22 cellular contexts compared by ENCODE assay signal in genomic region chr1:180594723-180595122, GRCh38. TPM values are rescaled to one million over a fixed set of nuclear protein-coding genes. Genes with fewer than 3 reads are reported as not detected.
DNase-seq lines count a peak whose midpoint lies in the region; ATAC-seq, FAIRE-seq and TF ChIP-seq lines count a peak whose summit lies in the region.
"Had no signal": no experiment of that assay in that cellular context is flagged by ENCODE, and none has a peak within 500 bp of the region (broad histone marks: within the 10 kb centered on the region; RNA-seq: fewer than 3 reads in every experiment).

No MANE protein-coding gene starts in this region.

- CTCF ChIA-PET in naive thymus-derived CD4-positive, alpha-beta T cell (lab: Charles Lee), result no interaction called here

- no peaks in the 10 kb centered on the region for H3K27me3 ChIP-seq in BE2C
- H3K27me3 ChIP-seq in naive thymus-derived CD4-positive, alpha-beta T cell (ENCODE audit: control insufficient read depth in 2 of 2, insufficient read depth in 2 of 2, low read length in 2 of 2), result no peaks in the 10 kb centered on the region
- H3K27me3 ChIP-seq: BLaER1, cardiac muscle cell, SJSA1, thyroid gland had no signal

- H3K4me3 ChIP-seq in BE2C (ENCODE audit: low read depth, low read length), result peak overlapping the region; percentile 10; the same call in 1 of the 2 replicates
- H3K4me3 ChIP-seq in naive thymus-derived CD4-positive, alpha-beta T cell (ENCODE audit: low read length), result no peak overlapping the region
- H3K4me3 ChIP-seq: BLaER1, cardiac muscle cell, lung, SJSA1, thyroid gland had no signal

- H3K27ac ChIP-seq in naive thymus-derived CD4-positive, alpha-beta T cell (ENCODE audit: low read depth, low read length), result no peak overlapping the region
- H3K27ac ChIP-seq: BLaER1, cardiac muscle cell, SJSA1, thyroid gland had no signal

- H3K36me3 ChIP-seq in BE2C, result no peaks in the 10 kb centered on the region
- no peaks in the 10 kb centered on the region for H3K36me3 ChIP-seq in naive thymus-derived CD4-positive, alpha-beta T cell (ENCODE audit: control insufficient read depth in 2 of 3, insufficient read depth in 3 of 3, low read length in 3 of 3)
- H3K36me3 ChIP-seq: BLaER1, cardiac muscle cell, SJSA1, thyroid gland had no signal

- no peak for ATAC-seq in naive thymus-derived CD4-positive, alpha-beta T cell
- ATAC-seq: sciatic nerve had no signal

- peaks cover 9 to 29% (median 13%) of the 10 kb centered on the region in 5 donors for H3K27me3 Mint-ChIP-seq in naive thymus-derived CD4-positive, alpha-beta T cell

- peaks cover 0 to 4% (median 0%) of the 10 kb centered on the region in 11 donors for H3K9me3 Mint-ChIP-seq in naive thymus-derived CD4-positive, alpha-beta T cell
- H3K9me3 Mint-ChIP-seq: nephron had no signal

- POLR2A ChIA-PET in naive thymus-derived CD4-positive, alpha-beta T cell (lab: Charles Lee), result no interaction called here

- TF ChIP-seq CTCF in BE2C (IDR thresholded peaks at IDR 0.05; ENCODE audit: low read depth, low read length), result no peak

- peak; percentile 97 for FAIRE-seq in islet of Langerhans (lab: Jason Lieb, UNC)
- FAIRE-seq: H1 had no signal

- peaks cover 36% of the 10 kb centered on the region for H3K4me1 ChIP-seq in BE2C
- H3K4me1 ChIP-seq in naive thymus-derived CD4-positive, alpha-beta T cell (ENCODE audit: control insufficient read depth in 2 of 2, insufficient read depth in 2 of 2, low read length in 2 of 2), result no peaks in the 10 kb centered on the region
- H3K4me1 ChIP-seq: BLaER1, SJSA1 had no signal

- no peaks in the 10 kb centered on the region for H3K9me3 ChIP-seq in BE2C
- H3K9me3 ChIP-seq in naive thymus-derived CD4-positive, alpha-beta T cell (ENCODE audit: control insufficient read depth in 2 of 3, low read length in 3 of 3), result no peaks in the 10 kb centered on the region
- H3K9me3 ChIP-seq: BLaER1, SJSA1, thyroid gland had no signal

- H3K4me3 Mint-ChIP-seq in naive thymus-derived CD4-positive, alpha-beta T cell, result no peak overlapping the region
- H3K4me3 Mint-ChIP-seq: activated naive CD8-positive, alpha-beta T cell; nephron had no signal

- peak; percentile 60 for DNase-seq in BE2C
- DNase-seq in HPDE6-E6E7 (ENCODE audit: extremely low spot score), result peak; percentile 45
- DNase-seq in NCI-H2196 treated with DMSO at 0.1 percent for 48 hours (lab: John Stamatoyannopoulos, UW; ENCODE audit: unreplicated experiment), result peak; percentile 11
- DNase-seq in naive thymus-derived CD4-positive, alpha-beta T cell, result no peak
- DNase-seq in pons (ENCODE audit: low spot score), result no peak
- DNase-seq in MV-4-11 (lab: John Stamatoyannopoulos, UW), result no peak
- DNase-seq in NOMO-1 (lab: John Stamatoyannopoulos, UW; ENCODE audit: unreplicated experiment in 2 of 2), result no peak
- DNase-seq: activated CD4-positive, alpha-beta T cell treated with anti-CD3 and anti-CD28 coated beads, Interleukin-2, amount 50 U/mL, for 1 hour; activated T-cell treated with anti-CD3 and anti-CD28 coated beads, Interleukin-2, amount 50 U/mL, for 1 hour; effector memory CD4-positive, alpha-beta T cell; EL; stimulated activated CD4-positive, alpha-beta T cell treated with anti-CD3 and anti-CD28 coated beads, Interleukin-2, amount 100 ng/mL, for 48 hours; thyroid gland had no signal

- intact Hi-C loops in naive thymus-derived CD4-positive, alpha-beta T cell (cut with micrococcal nuclease), result no loop called here

- H3K4me1 Mint-ChIP-seq in naive thymus-derived CD4-positive, alpha-beta T cell, result peaks cover 0 to 1% (median 0%) of the 10 kb centered on the region in 7 donors

- no peak overlapping the region for H3K27ac Mint-ChIP-seq in naive thymus-derived CD4-positive, alpha-beta T cell
- H3K27ac Mint-ChIP-seq: activated naive CD8-positive, alpha-beta T cell had no signal

- H3K36me3 Mint-ChIP-seq in naive thymus-derived CD4-positive, alpha-beta T cell, result peaks cover 0 to 1% (median 0%) of the 10 kb centered on the region in 5 donors
- H3K36me3 Mint-ChIP-seq: activated naive CD8-positive, alpha-beta T cell had no signal

RNA-seq across cellular contexts. Expression of gene OVAAL, which starts 36.0 kb away (rescaled TPM):
- 3.4 TPM for polyA plus RNA-seq in BE2C (2012; ENCODE audit: insufficient read depth, insufficient read length, low read depth)
- not detected for total RNA-seq in naive thymus-derived CD4-positive, alpha-beta T cell
- not detected for polyA plus RNA-seq in naive thymus-derived CD4-positive, alpha-beta T cell
- total RNA-seq: H1, sciatic nerve, SJSA1, thyroid gland had no signal
- polyA plus RNA-seq: H1, lung had no signal

RNA-seq across cellular contexts. Expression of gene XPR1, which starts 37.1 kb away (rescaled TPM):
- 36.5 TPM for polyA plus RNA-seq in BE2C (2012; ENCODE audit: insufficient read depth, insufficient read length, low read depth)
- total RNA-seq in naive thymus-derived CD4-positive, alpha-beta T cell, result 10 to 100 TPM; 12.9 to 19.7 (median 15.4) TPM
- 1 to 10 TPM; 5.4 to 6.5 TPM for polyA plus RNA-seq in naive thymus-derived CD4-positive, alpha-beta T cell

Comparison
In these comparisons a context has a peak if more than half of its experiments do, and no peak if none do; other contexts are left out.
1. DNase-seq: peak in BE2C (single experiment), HPDE6-E6E7 (single experiment) and NCI-H2196 treated with DMSO at 0.1 percent for 48 hours (single experiment); none in naive thymus-derived CD4-positive, alpha-beta T cell (0 of 9), pons (single experiment), MV-4-11 (single experiment) and NOMO-1 (0 of 2).